Comparison of ENCODE assay signal across 2 cellular contexts in genomic region chr11:57251037-57251436, GRCh38.
TF ChIP-seq lines count a peak whose summit lies in the region.

No MANE protein-coding gene starts in this region.

TF ChIP-seq in A549, 52 proteins besides CTCF, POLR2A, EP300 and RAD21 (continued from another document):
- no peak for TF ChIP-seq FOSL2 (IDR thresholded peaks at IDR 0.05)
- no peak for TF ChIP-seq FOSL2 (CRISPR knock-in tag; IDR thresholded peaks at IDR 0.05)
- TF ChIP-seq HOXA7 (CRISPR knock-in tag; IDR thresholded peaks at IDR 0.05) = no peak
- no peak for TF ChIP-seq HOXB13 (CRISPR knock-in tag; IDR thresholded peaks at IDR 0.05; ENCODE audit: low read depth)
- TF ChIP-seq MAX (IDR thresholded peaks at IDR 0.05) = no peak
- TF ChIP-seq CHD4 (IDR thresholded peaks at IDR 0.05; ENCODE audit: borderline replicate concordance) = no peak
- TF ChIP-seq RARB (CRISPR knock-in tag; IDR thresholded peaks at IDR 0.05) = no peak
- TF ChIP-seq BHLHE40 (IDR thresholded peaks at IDR 0.05; ENCODE audit: low read depth, low read length) = no peak
- TF ChIP-seq ZC3H11A (IDR thresholded peaks at IDR 0.05) = no peak
- TF ChIP-seq ZNF302 (CRISPR knock-in tag; IDR thresholded peaks at IDR 0.05) = no peak
- TF ChIP-seq NFE2L2 (conservative IDR thresholded peaks at IDR 0.05; ENCODE audit: low read length) = no peak
- no peak for TF ChIP-seq JUN (IDR thresholded peaks at IDR 0.05)
- no peak for TF ChIP-seq MAFK (IDR thresholded peaks at IDR 0.05; ENCODE audit: partially characterized antibody)
- TF ChIP-seq NR3C1 (IDR thresholded peaks at IDR 0.05) = no peak
- TF ChIP-seq HOXB5 (CRISPR knock-in tag; IDR thresholded peaks at IDR 0.05) = no peak
- no peak for TF ChIP-seq RCOR1 (IDR thresholded peaks at IDR 0.05; ENCODE audit: low read depth, low read length)
- TF ChIP-seq RFX5 (IDR thresholded peaks at IDR 0.05) = no peak

TF ChIP-seq in IMR-90, 13 proteins besides CTCF, POLR2A, EP300 and RAD21:
- TF ChIP-seq, protein P1, sequence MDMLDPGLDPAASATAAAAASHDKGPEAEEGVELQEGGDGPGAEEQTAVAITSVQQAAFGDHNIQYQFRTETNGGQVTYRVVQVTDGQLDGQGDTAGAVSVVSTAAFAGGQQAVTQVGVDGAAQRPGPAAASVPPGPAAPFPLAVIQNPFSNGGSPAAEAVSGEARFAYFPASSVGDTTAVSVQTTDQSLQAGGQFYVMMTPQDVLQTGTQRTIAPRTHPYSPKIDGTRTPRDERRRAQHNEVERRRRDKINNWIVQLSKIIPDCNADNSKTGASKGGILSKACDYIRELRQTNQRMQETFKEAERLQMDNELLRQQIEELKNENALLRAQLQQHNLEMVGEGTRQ (IDR thresholded peaks at IDR 0.05; ENCODE audit: low read depth, low read length) = no peak
- TF ChIP-seq SMC3 (IDR thresholded peaks at IDR 0.05; ENCODE audit: low read depth, low read length) (no peak), MXI1 (IDR thresholded peaks at IDR 0.05; ENCODE audit: borderline replicate concordance, low read depth, low read length) (no peak), ELK1 (IDR thresholded peaks at IDR 0.05; ENCODE audit: borderline replicate concordance, low read depth, low read length) (no peak), NFE2L2 (IDR thresholded peaks at IDR 0.05; ENCODE audit: low read depth, low read length) (no peak), MAZ (IDR thresholded peaks at IDR 0.05; ENCODE audit: borderline replicate concordance, low read depth, low read length) (no peak), MAFK (IDR thresholded peaks at IDR 0.05; ENCODE audit: low read depth, low read length) (no peak), CEBPB (IDR thresholded peaks at IDR 0.05; ENCODE audit: low read depth, low read length) (no peak), FOS (IDR thresholded peaks at IDR 0.05; ENCODE audit: low read depth, low read length) (no peak), CHD1 (IDR thresholded peaks at IDR 0.05; ENCODE audit: low read depth, low read length) (no peak), RCOR1 (IDR thresholded peaks at IDR 0.05; ENCODE audit: insufficient replicate concordance, low read length) (no peak), BHLHE40 (IDR thresholded peaks at IDR 0.05; ENCODE audit: low read depth, low read length) (no peak), RFX5 (IDR thresholded peaks at IDR 0.05; ENCODE audit: low read depth, low read length) (no peak)
